ENCODE assay signal across 10 cellular contexts in genomic region chr6:43089874-43090556, GRCh38. TPM values are rescaled to one million over a fixed set of nuclear protein-coding genes. Genes with fewer than 3 reads are reported as not detected.
DNase-seq lines count a peak whose midpoint lies in the region; TF ChIP-seq lines count a peak whose summit lies in the region.
"Had no signal": no experiment of that assay in that cellular context is flagged by ENCODE, and none has a peak within 500 bp of the region (broad histone marks: within the 10 kb centered on the region; RNA-seq: fewer than 3 reads in every experiment).

No MANE protein-coding gene starts in this region.

- H2BK15ac ChIP-seq in mesendoderm (replicated peaks; ENCODE audit: low read depth) = no peak overlapping the region

- TF ChIP-seq CTCF in dorsolateral prefrontal cortex (IDR thresholded peaks at IDR 0.05 in 54 of 56, conservative IDR thresholded peaks at IDR 0.05 in 2 of 56; ENCODE audit: low read depth in 1 of 56, partially characterized antibody in 56 of 56) (no peak), vagina (IDR thresholded peaks at IDR 0.05) (no peak)

- H3K9me3 ChIP-seq in vagina = no peaks in the 10 kb centered on the region

- H3K4me2 ChIP-seq in mesendoderm (ENCODE audit: low read length) = no peak overlapping the region

- H2BK5ac ChIP-seq in mesendoderm (ENCODE audit: low read length) = no peak overlapping the region

- no peak overlapping the region for H4K8ac ChIP-seq in mesendoderm (ENCODE audit: low read depth, low read length)

- H3K27me3 ChIP-seq in dorsolateral prefrontal cortex (no peaks in the 10 kb centered on the region), mesendoderm (ENCODE audit: insufficient read depth, low read length, poor library complexity) (no peaks in the 10 kb centered on the region), vagina (no peaks in the 10 kb centered on the region)

- no peaks in the 10 kb centered on the region for H3K27me3 Mint-ChIP-seq in activated CD4-positive, alpha-beta T cell treated with anti-CD3 and anti-CD28 coated beads, Interleukin-2, amount 10 ng/mL, durations not matched to agents 24 days and 14 days

- no peak overlapping the region for H3K23ac ChIP-seq in mesendoderm (ENCODE audit: low read length)

- no peak for TF ChIP-seq POLR2A in vagina (IDR thresholded peaks at IDR 0.05)

- DNase-seq in activated CD4-positive, alpha-beta T cell treated with anti-CD3 and anti-CD28 coated beads, Interleukin-2, amount 10 ng/mL, durations not matched to agents 24 days and 14 days = no peak
- no peak for DNase-seq in activated CD4-positive, alpha-beta T cell treated with anti-CD3 and anti-CD28 coated beads for 48 hours
- no peak for DNase-seq in dorsolateral prefrontal cortex
- peak; percentile 67 for DNase-seq in mesendoderm
- no peak for DNase-seq in vagina (ENCODE audit: extremely low spot score in 2 of 2)
- no peak for DNase-seq in NCI-H187 (lab: John Stamatoyannopoulos, UW)
- no peak for DNase-seq in kidney tubule cell (ENCODE audit: low spot score)
- no peak for DNase-seq in stimulated activated CD4-positive, alpha-beta T cell treated with anti-CD3 and anti-CD28 coated beads, Interleukin-1b, Interleukin-23, amount 100 ng/mL, for 48 hours
- DNase-seq: NCI-H1105 treated with DMSO at 0.1 percent for 48 hours had no signal

- H3K79me1 ChIP-seq in mesendoderm (ENCODE audit: low read length) = peaks cover 11% of the 10 kb centered on the region

- intact Hi-C loops in activated CD4-positive, alpha-beta T cell treated with anti-CD3 and anti-CD28 coated beads, Interleukin-2, amount 10 ng/mL, durations not matched to agents 24 days and 14 days (cut with micrococcal nuclease) = no loop called here
- intact Hi-C loops in dorsolateral prefrontal cortex (cut with DNase I) = no loop called here
- intact Hi-C loops in vagina (cut with DNase I) = no loop called here

- H3K4me1 Mint-ChIP-seq in activated CD4-positive, alpha-beta T cell treated with anti-CD3 and anti-CD28 coated beads, Interleukin-2, amount 10 ng/mL, durations not matched to agents 24 days and 14 days = peaks cover 17% of the 10 kb centered on the region

- H3K36me3 Mint-ChIP-seq in activated CD4-positive, alpha-beta T cell treated with anti-CD3 and anti-CD28 coated beads, Interleukin-2, amount 10 ng/mL, durations not matched to agents 24 days and 14 days (ENCODE audit: low read depth) = no peaks in the 10 kb centered on the region
- H3K36me3 Mint-ChIP-seq: activated naive CD4-positive, alpha-beta T cell treated with anti-CD3 and anti-CD28 coated beads, Interleukin-2, amount 50 U/mL, for 72 hours had no signal

- H3K27ac ChIP-seq in dorsolateral prefrontal cortex (peak overlapping the region in 35 of 59 donors; percentile 1 to 75 (median 43)), mesendoderm (ENCODE audit: low read depth, low read length) (peak overlapping the region; percentile 89), vagina (peak overlapping the region; percentile 84)

- no peak overlapping the region for H3K4ac ChIP-seq in mesendoderm (ENCODE audit: low read depth, low read length)

- peaks cover 20% of the 10 kb centered on the region for H3K4me1 ChIP-seq in mesendoderm (ENCODE audit: control insufficient read depth, low read depth, low read length)
- H3K4me1 ChIP-seq in vagina = peaks cover 81% of the 10 kb centered on the region

- H3K36me3 ChIP-seq in mesendoderm (ENCODE audit: control insufficient read depth, insufficient read depth, low read length) (no peaks in the 10 kb centered on the region), vagina (no peaks in the 10 kb centered on the region)

- H3K9ac ChIP-seq in mesendoderm (ENCODE audit: low read length) = peak overlapping the region; percentile 26

- WGBS in mesendoderm (ENCODE audit: extremely low coverage, insufficient coverage, low lambda C conversion rate) = no CpG with 5 or more reads among the region's 8 CpGs

- no peak overlapping the region for H3K56ac ChIP-seq in mesendoderm (ENCODE audit: low read length)

- H3K9me3 Mint-ChIP-seq in activated CD4-positive, alpha-beta T cell treated with anti-CD3 and anti-CD28 coated beads, Interleukin-2, amount 10 ng/mL, durations not matched to agents 24 days and 14 days = no peaks in the 10 kb centered on the region
- H3K9me3 Mint-ChIP-seq: activated naive CD4-positive, alpha-beta T cell treated with anti-CD3 and anti-CD28 coated beads, Interleukin-2, amount 50 U/mL, for 72 hours had no signal

- H3K4me3 Mint-ChIP-seq in activated CD4-positive, alpha-beta T cell treated with anti-CD3 and anti-CD28 coated beads, Interleukin-2, amount 10 ng/mL, durations not matched to agents 24 days and 14 days = no peak overlapping the region

- H3K4me3 ChIP-seq in dorsolateral prefrontal cortex (no peak overlapping the region), mesendoderm (ENCODE audit: low read length) (no peak overlapping the region), vagina (no peak overlapping the region)

- H2BK120ac ChIP-seq in mesendoderm (ENCODE audit: low read depth, low read length) = peak overlapping the region; percentile 3

- peak overlapping the region; percentile 20 for H3K27ac Mint-ChIP-seq in activated CD4-positive, alpha-beta T cell treated with anti-CD3 and anti-CD28 coated beads, Interleukin-2, amount 10 ng/mL, durations not matched to agents 24 days and 14 days
- H3K27ac Mint-ChIP-seq: activated naive CD4-positive, alpha-beta T cell treated with anti-CD3 and anti-CD28 coated beads, Interleukin-2, amount 50 U/mL, for 72 hours had no signal

- H3K18ac ChIP-seq in mesendoderm (ENCODE audit: low read length) = peak overlapping the region; percentile 15

- H3K79me2 ChIP-seq in mesendoderm (ENCODE audit: control insufficient read depth, insufficient read depth, low read length) = peaks cover 73% of the 10 kb centered on the region

- no peak overlapping the region for H2AK5ac ChIP-seq in mesendoderm (ENCODE audit: low read length)

- no peak overlapping the region for H4K5ac ChIP-seq in mesendoderm (ENCODE audit: low read length)

RNA-seq across cellular contexts. Expression of gene PTK7, which starts 13.9 kb away (rescaled TPM):
- 3.4 and 4.3 TPM in 2 replicates for total RNA-seq in activated CD4-positive, alpha-beta T cell treated with anti-CD3 and anti-CD28 coated beads, Interleukin-2, amount 10 ng/mL, durations not matched to agents 24 days and 14 days
- total RNA-seq in dorsolateral prefrontal cortex (10 to 100 TPM in 100 of 120 experiments, 1 to 10 TPM in 20; 5.8 to 26.2 (median 13.0) TPM), vagina (62.1 TPM)
- polyA plus RNA-seq in mesendoderm (2013, experiment 1 of 2) = 62.6 TPM
- 63.6 TPM for polyA plus RNA-seq in mesendoderm (2013, experiment 2 of 2)

RNA-seq across cellular contexts. Expression of gene KLC4, which starts 30.6 kb away (rescaled TPM):
- total RNA-seq in activated CD4-positive, alpha-beta T cell treated with anti-CD3 and anti-CD28 coated beads, Interleukin-2, amount 10 ng/mL, durations not matched to agents 24 days and 14 days = 9.5 and 10.7 TPM in 2 replicates
- total RNA-seq in dorsolateral prefrontal cortex (10 to 100 TPM; 39.5 to 88.4 (median 59.1) TPM), vagina (17.2 TPM)
- 11.9 TPM for polyA plus RNA-seq in mesendoderm (2013, experiment 1 of 2)
- 12.4 TPM for polyA plus RNA-seq in mesendoderm (2013, experiment 2 of 2)

RNA-seq across cellular contexts. Expression of gene MRPL2, which starts 30.8 kb away (rescaled TPM):
- 83.8 and 103 TPM in 2 replicates for total RNA-seq in activated CD4-positive, alpha-beta T cell treated with anti-CD3 and anti-CD28 coated beads, Interleukin-2, amount 10 ng/mL, durations not matched to agents 24 days and 14 days
- 10 to 100 TPM; 30.1 to 96.7 (median 58.0) TPM for total RNA-seq in dorsolateral prefrontal cortex
- polyA plus RNA-seq in mesendoderm (2013, experiment 1 of 2) = 59.0 TPM
- polyA plus RNA-seq in mesendoderm (2013, experiment 2 of 2) = 62.6 TPM
- 14.2 TPM for total RNA-seq in vagina

RNA-seq across cellular contexts. Expression of gene CUL7, which starts 36.4 kb away (rescaled TPM):
- total RNA-seq in activated CD4-positive, alpha-beta T cell treated with anti-CD3 and anti-CD28 coated beads, Interleukin-2, amount 10 ng/mL, durations not matched to agents 24 days and 14 days = 22.6 and 24.7 TPM in 2 replicates
- total RNA-seq in dorsolateral prefrontal cortex (10 to 100 TPM in 119 of 120 experiments, 1 to 10 TPM in 1; 9.9 to 23.3 (median 17.8) TPM), vagina (13.0 TPM)
- polyA plus RNA-seq in mesendoderm (2013, experiment 1 of 2) = 5.4 TPM
- 5.2 TPM for polyA plus RNA-seq in mesendoderm (2013, experiment 2 of 2)
